1 cellular context compared by ENCODE assay signal in genomic region chr18:10519366-10519765, GRCh38.
TF ChIP-seq lines count a peak whose summit lies in the region.

No MANE protein-coding gene starts in this region.

TF ChIP-seq in IMR-90, 13 proteins besides CTCF, POLR2A, EP300 and RAD21:
- TF ChIP-seq BHLHE40 (IDR thresholded peaks at IDR 0.05; ENCODE audit: low read depth, low read length) (peak; percentile 24; the same call in 1 of the 2 replicates), NFE2L2 (IDR thresholded peaks at IDR 0.05; ENCODE audit: low read depth, low read length) (no peak), CEBPB (IDR thresholded peaks at IDR 0.05; ENCODE audit: low read depth, low read length) (no peak), RFX5 (IDR thresholded peaks at IDR 0.05; ENCODE audit: low read depth, low read length) (no peak)
